ENCODE assay signal across 20 cellular contexts in genomic region chr6:131761762-131762067, GRCh38. TPM values are rescaled to one million over a fixed set of nuclear protein-coding genes. Genes with fewer than 3 reads are reported as not detected.
DNase-seq lines count a peak whose midpoint lies in the region; ATAC-seq and TF ChIP-seq lines count a peak whose summit lies in the region.
"Had no signal": no experiment of that assay in that cellular context is flagged by ENCODE, and none has a peak within 500 bp of the region (broad histone marks: within the 10 kb centered on the region; RNA-seq: fewer than 3 reads in every experiment).

No MANE protein-coding gene starts in this region.

- H3K36me3 ChIP-seq in ascending aorta (no peaks in the 10 kb centered on the region), skeletal muscle satellite cell (ENCODE audit: insufficient read depth, low read length) (no peaks in the 10 kb centered on the region), thoracic aorta (no peaks in the 10 kb centered on the region)
- H3K36me3 ChIP-seq: BLaER1 had no signal

- peaks cover 7% of the 10 kb centered on the region; the same call in 1 of the 2 replicates for H3K36me3 Mint-ChIP-seq in HFFc6 (ENCODE audit: low read depth)
- H3K36me3 Mint-ChIP-seq: CD14-positive monocyte; CD4-positive, alpha-beta memory T cell had no signal

- peak overlapping the region; percentile 38 to 49 for H3K27ac ChIP-seq in ascending aorta
- peak overlapping the region; percentile 35 to 50 for H3K27ac ChIP-seq in thoracic aorta
- H3K27ac ChIP-seq: BLaER1, HL-60 had no signal

- no peak overlapping the region for H3K4me3 ChIP-seq in ascending aorta
- H3K4me3 ChIP-seq in skeletal muscle satellite cell (ENCODE audit: low read length), result no peak overlapping the region
- no peak overlapping the region for H3K4me3 ChIP-seq in thoracic aorta
- H3K4me3 ChIP-seq: BLaER1, GM23338, K562 had no signal

- intact Hi-C loops in ascending aorta (cut with DNase I), result loop anchor here (5.0 kb wide), 3 partner anchors 46 to 191 kb away; partner anchors contain the start of genes CCN2 and ENPP1

- DNase-seq in HFFc6 (no peak), ascending aorta (ENCODE audit: low spot score in 2 of 2) (no peak), thoracic aorta (ENCODE audit: low spot score) (no peak), NCI-H2081 treated with DMSO at 0.1 percent for 48 hours (lab: John Stamatoyannopoulos, UW) (no peak), GM20000 (ENCODE audit: low spot score) (no peak), HEK293T (ENCODE audit: extremely low spot score) (no peak)
- DNase-seq: AML-193; CD4-positive, alpha-beta memory T cell; DMS153; DMS79; GDM1 had no signal

- CTCF ChIA-PET in HEK293T (lab: Yijun Ruan, JAX), result no interaction called here

- no peak for ATAC-seq in thoracic aorta (ENCODE audit: insufficient number of reproducible peaks, low FRiP score, low read depth)
- no peak for ATAC-seq in SK-N-SH treated with all-trans-retinoic acid at 6 μM for 48 hours
- ATAC-seq: GM23338, K562 had no signal

- H3K4me1 ChIP-seq in ascending aorta (peaks cover 6 to 39% of the 10 kb centered on the region in 2 donors), skeletal muscle satellite cell (ENCODE audit: control insufficient read depth, insufficient read depth, low read length) (peaks cover 56% of the 10 kb centered on the region), thoracic aorta (ENCODE audit: control insufficient read depth in 1 of 2, low read depth in 2 of 2) (peaks cover 25 to 57% of the 10 kb centered on the region in 2 donors)
- H3K4me1 ChIP-seq: BLaER1 had no signal

- POLR2A ChIA-PET in HEK293T (lab: Yijun Ruan, JAX), result no interaction called here

- H3K4me1 Mint-ChIP-seq in HFFc6 (ENCODE audit: low read depth), result peaks cover 85% of the 10 kb centered on the region
- H3K4me1 Mint-ChIP-seq: CD14-positive monocyte; CD4-positive, alpha-beta memory T cell had no signal

- H3K27me3 ChIP-seq in ascending aorta (no peaks in the 10 kb centered on the region), skeletal muscle satellite cell (ENCODE audit: control insufficient read depth, insufficient read depth, low read length) (no peaks in the 10 kb centered on the region), thoracic aorta (replicated peaks; ENCODE audit: insufficient read depth) (no peaks in the 10 kb centered on the region)
- H3K27me3 ChIP-seq: BLaER1 had no signal

- H3K9me3 Mint-ChIP-seq in HFFc6, result no peaks in the 10 kb centered on the region
- H3K9me3 Mint-ChIP-seq: CD4-positive, alpha-beta memory T cell; GM23338 had no signal

- peak overlapping the region; percentile 8 for H3K4me2 ChIP-seq in skeletal muscle satellite cell (ENCODE audit: low read length)
- H3K4me2 ChIP-seq: BLaER1, GM23338 had no signal

- TF ChIP-seq CTCF in HFFc6 (IDR thresholded peaks at IDR 0.05) (no peak), ascending aorta (IDR thresholded peaks at IDR 0.05) (no peak), thoracic aorta (IDR thresholded peaks at IDR 0.05) (no peak), GM20000 (IDR thresholded peaks at IDR 0.05; ENCODE audit: extremely low read depth, missing control alignments) (no peak)

- H3K9me3 ChIP-seq in ascending aorta, result no peaks in the 10 kb centered on the region
- no peaks in the 10 kb centered on the region for H3K9me3 ChIP-seq in skeletal muscle satellite cell (replicated peaks; ENCODE audit: low read length)
- no peaks in the 10 kb centered on the region for H3K9me3 ChIP-seq in thoracic aorta
- H3K9me3 ChIP-seq: BLaER1 had no signal

- no peaks in the 10 kb centered on the region for H3K27me3 Mint-ChIP-seq in HFFc6 (ENCODE audit: insufficient read depth)

- H3K9ac ChIP-seq in skeletal muscle satellite cell (ENCODE audit: low read depth, low read length), result no peak overlapping the region
- H3K9ac ChIP-seq: BLaER1 had no signal

- no peak overlapping the region for H3K4me3 Mint-ChIP-seq in HFFc6
- H3K4me3 Mint-ChIP-seq: CD14-positive monocyte; CD4-positive, alpha-beta memory T cell; GM23338 had no signal

- H3K27ac Mint-ChIP-seq in HFFc6, result peak overlapping the region; percentile 27; the same call in 1 of the 2 replicates
- H3K27ac Mint-ChIP-seq: CD4-positive, alpha-beta memory T cell; GM23338 had no signal

TF ChIP-seq in SK-N-SH treated with all-trans-retinoic acid at 6 μM for 48 hours, 23 proteins besides CTCF, POLR2A, EP300 and RAD21 (continues in another document):
- TF ChIP-seq ZNF8 (CRISPR knock-in tag; IDR thresholded peaks at IDR 0.05), result no peak
- TF ChIP-seq PPARA (CRISPR knock-in tag; IDR thresholded peaks at IDR 0.05; ENCODE audit: borderline replicate concordance), result no peak
- no peak for TF ChIP-seq SNAI2 (CRISPR knock-in tag; IDR thresholded peaks at IDR 0.05)
- no peak for TF ChIP-seq PATZ1 (CRISPR knock-in tag; IDR thresholded peaks at IDR 0.05; ENCODE audit: borderline replicate concordance)
- TF ChIP-seq ARNTL (CRISPR knock-in tag; IDR thresholded peaks at IDR 0.05; ENCODE audit: borderline replicate concordance, low read depth), result no peak
- no peak for TF ChIP-seq RARB (CRISPR knock-in tag; IDR thresholded peaks at IDR 0.05)
- TF ChIP-seq ZFP30 (CRISPR knock-in tag; IDR thresholded peaks at IDR 0.05), result no peak

TF ChIP-seq in HEK293T, 16 proteins besides CTCF, POLR2A, EP300 and RAD21:
- TF ChIP-seq ELF4 (IDR thresholded peaks at IDR 0.05), result no peak
- no peak for TF ChIP-seq ZNF384 (IDR thresholded peaks at IDR 0.05)
- TF ChIP-seq FOXA1 (IDR thresholded peaks at IDR 0.05), result no peak
- no peak for TF ChIP-seq FOXM1 (IDR thresholded peaks at IDR 0.05; ENCODE audit: borderline replicate concordance)
- TF ChIP-seq NFRKB (IDR thresholded peaks at IDR 0.05), result no peak
- TF ChIP-seq L3MBTL2 (conservative IDR thresholded peaks at IDR 0.05), result no peak
- no peak for TF ChIP-seq PKNOX1 (IDR thresholded peaks at IDR 0.05)
- TF ChIP-seq LEF1 (IDR thresholded peaks at IDR 0.05; ENCODE audit: borderline replicate concordance), result no peak
- TF ChIP-seq CTBP1 (IDR thresholded peaks at IDR 0.05; ENCODE audit: borderline replicate concordance), result no peak
- no peak for TF ChIP-seq SP1 (IDR thresholded peaks at IDR 0.05)
- TF ChIP-seq TARDBP (IDR thresholded peaks at IDR 0.05), result no peak
- TF ChIP-seq BHLHE40 (IDR thresholded peaks at IDR 0.05; ENCODE audit: borderline replicate concordance), result no peak

RNA-seq across cellular contexts. Expression of gene ENPP1, which starts 46.1 kb away (rescaled TPM):
- 10 to 100 TPM; 30.1 to 39.5 (median 36.3) TPM for total RNA-seq in HFFc6 (2021; fragmentation: NEBNext Ultra II Directional; extraction: Animal tissue kit (Norgen Biotek cat#: 25700))
- total RNA-seq in ascending aorta, result 4.5 TPM
- 6.1 and 7.4 TPM in 2 replicates for total RNA-seq in skeletal muscle satellite cell (2012; rRNA removed)
- 10 to 100 TPM; 27.8 to 40.5 TPM for total RNA-seq in thoracic aorta

RNA-seq across cellular contexts. Expression of gene CTAGE9, which starts 50.9 kb away (rescaled TPM):
- total RNA-seq in HFFc6 (2021; fragmentation: NEBNext Ultra II Directional; extraction: Animal tissue kit (Norgen Biotek cat#: 25700)), result not detected
- total RNA-seq in ascending aorta, result not detected
- not detected in 2 replicates for total RNA-seq in skeletal muscle satellite cell (2012; rRNA removed)
- total RNA-seq in thoracic aorta, result not detected
- total RNA-seq: CD4-positive, alpha-beta memory T cell; Daoy; HT1080; K562 had no signal
